11 cellular contexts compared by ENCODE assay signal in genomic region chr17:79391376-79391775, GRCh38.
"Had no signal": no experiment of that assay in that cellular context is flagged by ENCODE, and none has a peak within 500 bp of the region (broad histone marks: within the 10 kb centered on the region; RNA-seq: fewer than 3 reads in every experiment).

No MANE protein-coding gene starts in this region.

- H3K36me3 Mint-ChIP-seq: activated naive CD4-positive, alpha-beta T cell treated with anti-CD3 and anti-CD28 coated beads, Interleukin-2, amount 50 U/mL, for 72 hours; brain had no signal

- H3K36me3 ChIP-seq: ascending aorta, cardiac muscle cell, Peyer's patch, SJCRH30 had no signal

- H3K27ac ChIP-seq: ascending aorta, cardiac muscle cell, Peyer's patch, RWPE1, SJCRH30, VCaP had no signal

- H3K9me3 ChIP-seq: ascending aorta, Peyer's patch, SJCRH30, SK-N-SH had no signal

- H3K27me3 ChIP-seq: Peyer's patch had no signal

- H3K4me1 Mint-ChIP-seq: activated naive CD8-positive, alpha-beta T cell treated with anti-CD3 and anti-CD28 coated beads, Interleukin-2, amount 50 U/mL, for 24 hours had no signal

- H3K4me3 Mint-ChIP-seq: activated CD8-positive, alpha-beta T cell treated with anti-CD3 and anti-CD28 coated beads for 36 hours; activated naive CD8-positive, alpha-beta T cell treated with anti-CD3 and anti-CD28 coated beads, Interleukin-2, amount 50 U/mL, for 24 hours had no signal

- H3K4me1 ChIP-seq: ascending aorta, Peyer's patch had no signal

- H3K4me2 ChIP-seq: SK-N-SH had no signal

- H3K9me3 Mint-ChIP-seq: activated naive CD4-positive, alpha-beta T cell treated with anti-CD3 and anti-CD28 coated beads, Interleukin-2, amount 50 U/mL, for 72 hours; activated naive CD8-positive, alpha-beta T cell treated with anti-CD3 and anti-CD28 coated beads, Interleukin-2, amount 50 U/mL, for 24 hours had no signal

- H3K9me2 ChIP-seq: SK-N-SH had no signal

- H3K4me3 ChIP-seq: ascending aorta, cardiac muscle cell, Peyer's patch, SJCRH30 had no signal

- H3K27ac Mint-ChIP-seq: activated CD8-positive, alpha-beta T cell treated with anti-CD3 and anti-CD28 coated beads for 36 hours; activated naive CD4-positive, alpha-beta T cell treated with anti-CD3 and anti-CD28 coated beads, Interleukin-2, amount 50 U/mL, for 72 hours; activated naive CD8-positive, alpha-beta T cell treated with anti-CD3 and anti-CD28 coated beads, Interleukin-2, amount 50 U/mL, for 24 hours; brain had no signal

- H3K9ac ChIP-seq: SK-N-SH had no signal
